Comparison of ENCODE assay signal across 33 cellular contexts in genomic region chr15:92773340-92773739, GRCh38.
"Had no signal": no experiment of that assay in that cellular context is flagged by ENCODE, and none has a peak within 500 bp of the region (broad histone marks: within the 10 kb centered on the region; RNA-seq: fewer than 3 reads in every experiment).

No MANE protein-coding gene starts in this region.

- H3K27ac Mint-ChIP-seq: naive thymus-derived CD8-positive, alpha-beta T cell; natural killer cell treated with Interleukin-12 subunit alpha and Interleukin-12 subunit beta and Interleukin-15 and Interleukin-18, amount 100 ng/mL, for 72 hours; progenitor cell of endocrine pancreas; stimulated activated memory B cell treated with anti-CD40 and anti-IgM and Interleukin-4, amounts not matched to agents 10 μg/mL and 1 μg/mL and 100 μg/mL, for 72 hours had no signal

- H3K4me3 Mint-ChIP-seq: naive B cell; naive thymus-derived CD8-positive, alpha-beta T cell; natural killer cell treated with Interleukin-12 subunit alpha and Interleukin-12 subunit beta and Interleukin-15 and Interleukin-18, amount 100 ng/mL, for 72 hours; nephron progenitor cell; neural crest cell; stimulated activated memory B cell treated with anti-CD40 and anti-IgM and Interleukin-4, amounts not matched to agents 10 μg/mL and 1 μg/mL and 100 μg/mL, for 72 hours; stimulated activated naive CD8-positive, alpha-beta T cell treated with anti-CD3 and anti-CD28 coated beads, Interleukin-15, amount 100 ng/mL, for 72 hours had no signal

- H3K79me2 ChIP-seq: parathyroid adenoma had no signal

- H3K9ac ChIP-seq: parathyroid adenoma had no signal

- H3K4me3 ChIP-seq: ovary, psoas muscle, skin epidermis, smooth muscle cell, spleen, suprapubic skin, testis, tibial artery, transverse colon, upper lobe of right lung, uterus had no signal

- H3K9me3 Mint-ChIP-seq: natural killer cell treated with Interleukin-12 subunit alpha and Interleukin-12 subunit beta and Interleukin-15 and Interleukin-18, amount 100 ng/mL, for 72 hours; neural crest cell; stimulated activated naive CD8-positive, alpha-beta T cell treated with anti-CD3 and anti-CD28 coated beads, Interleukin-15, amount 100 ng/mL, for 72 hours had no signal

- H3K27ac ChIP-seq: neutrophil, ovary, parathyroid adenoma, psoas muscle, skin epidermis, spleen, suprapubic skin, testis, tibial artery, transverse colon, upper lobe of right lung, uterus had no signal

- H3K4me1 ChIP-seq: parathyroid adenoma, psoas muscle, spleen, suprapubic skin, testis, tibial artery, transverse colon, upper lobe of right lung, uterus had no signal

- H3K27me3 Mint-ChIP-seq: naive B cell; naive thymus-derived CD8-positive, alpha-beta T cell; natural killer cell treated with Interleukin-12 subunit alpha and Interleukin-12 subunit beta and Interleukin-15 and Interleukin-18, amount 100 ng/mL, for 72 hours; progenitor cell of endocrine pancreas; stimulated activated memory B cell treated with anti-CD40 and anti-IgM and Interleukin-4, amounts not matched to agents 10 μg/mL and 1 μg/mL and 100 μg/mL, for 72 hours; stimulated activated naive CD8-positive, alpha-beta T cell treated with anti-CD3 and anti-CD28 coated beads, Interleukin-15, amount 100 ng/mL, for 72 hours had no signal

- H3K4me2 ChIP-seq: smooth muscle cell had no signal

- H3K9me3 ChIP-seq: neutrophil, ovary, psoas muscle, spleen, suprapubic skin, testis, tibial artery, transverse colon, upper lobe of right lung, uterus had no signal

- H3K4me1 Mint-ChIP-seq: naive B cell; naive thymus-derived CD8-positive, alpha-beta T cell; neural crest cell; stimulated activated memory B cell treated with anti-CD40 and anti-IgM and Interleukin-4, amounts not matched to agents 10 μg/mL and 1 μg/mL and 100 μg/mL, for 72 hours; stimulated activated naive CD8-positive, alpha-beta T cell treated with anti-CD3 and anti-CD28 coated beads, Interleukin-15, amount 100 ng/mL, for 72 hours had no signal

- H2AFZ ChIP-seq: parathyroid adenoma had no signal

- ATAC-seq: naive thymus-derived CD8-positive, alpha-beta T cell; natural killer cell treated with Interleukin-12 subunit alpha and Interleukin-12 subunit beta and Interleukin-15 and Interleukin-18, amount 100 ng/mL, for 72 hours; psoas muscle; right cardiac atrium; sciatic nerve; stimulated activated memory B cell treated with anti-CD40 and anti-IgM and Interleukin-4, amounts not matched to agents 10 μg/mL and 1 μg/mL and 100 μg/mL, for 72 hours; stimulated activated naive CD8-positive, alpha-beta T cell treated with anti-CD3 and anti-CD28 coated beads, Interleukin-15, amount 100 ng/mL, for 72 hours; stimulated activated naive CD8-positive, alpha-beta T cell treated with anti-CD3 and anti-CD28 coated beads, Interleukin-15, Interleukin-2, amounts not matched to agents 100 U/mL and 50 U/mL, for 24 hours had no signal

- DNase-seq: naive B cell; naive thymus-derived CD8-positive, alpha-beta T cell; nephron progenitor cell; nucleus accumbens; ovary; posterior cingulate gyrus; psoas muscle; right cardiac atrium; spleen; stimulated activated CD4-positive, alpha-beta T cell treated with anti-CD3 and anti-CD28 coated beads, Interleukin-12 subunit alpha, Interleukin-12 subunit beta, amount 100 ng/mL, for 4 hours; stimulated activated CD4-positive, alpha-beta T cell treated with anti-CD3 and anti-CD28 coated beads, Interleukin-1b, Interleukin-23, amount 100 ng/mL, for 48 hours; stimulated activated CD4-positive, alpha-beta T cell treated with anti-CD3 and anti-CD28 coated beads, Interleukin-4, amount 100 ng/mL, for 1 hour; stimulated activated CD4-positive, alpha-beta T cell treated with anti-CD3 and anti-CD28 coated beads, Interleukin-4, amount 100 ng/mL, for 4 hours; stimulated activated CD8-positive, alpha-beta memory T cell treated with anti-CD3 and anti-CD28 coated beads, Interleukin-4, amount 100 ng/mL, for 48 hours; stimulated activated naive CD4-positive, alpha-beta T cell; stimulated activated naive CD8-positive, alpha-beta T cell treated with anti-CD3 and anti-CD28 coated beads, Interleukin-15, amount 100 ng/mL, for 72 hours; stimulated activated naive CD8-positive, alpha-beta T cell treated with anti-CD3 and anti-CD28 coated beads, Interleukin-15, Interleukin-2, amounts not matched to agents 100 U/mL and 50 U/mL, for 24 hours; substantia nigra; testis; tibial artery; transverse colon; upper lobe of right lung; uterus had no signal

- H3K36me3 ChIP-seq: neutrophil, ovary, spleen, suprapubic skin, tibial artery, transverse colon, upper lobe of right lung, uterus had no signal

- H3K27me3 ChIP-seq: neutrophil, ovary, spleen, suprapubic skin, testis, tibial artery, transverse colon, upper lobe of right lung, uterus had no signal

- H3K36me3 Mint-ChIP-seq: natural killer cell treated with Interleukin-12 subunit alpha and Interleukin-12 subunit beta and Interleukin-15 and Interleukin-18, amount 100 ng/mL, for 72 hours; stimulated activated memory B cell treated with anti-CD40 and anti-IgM and Interleukin-4, amounts not matched to agents 10 μg/mL and 1 μg/mL and 100 μg/mL, for 72 hours had no signal
